ENCODE assay signal across 23 cellular contexts in genomic region chr17:48297825-48298224, GRCh38.
A peak's percentile ranks its signal among the peaks of the same experiment; 100 is the strongest.
DNase-seq lines count a peak whose midpoint lies in the region; ATAC-seq, FAIRE-seq and TF ChIP-seq lines count a peak whose summit lies in the region.
"Had no signal": no experiment of that assay in that cellular context is flagged by ENCODE, and none has a peak within 500 bp of the region (broad histone marks: within the 10 kb centered on the region; RNA-seq: fewer than 3 reads in every experiment).

No MANE protein-coding gene starts in this region.

- H3K9me3 Mint-ChIP-seq in activated CD4-positive, alpha-beta T cell treated with anti-CD3 and anti-CD28 coated beads for 36 hours (ENCODE audit: low read depth) = no peaks in the 10 kb centered on the region
- H3K9me3 Mint-ChIP-seq in activated CD4-positive, alpha-beta T cell treated with anti-CD3 and anti-CD28 coated beads, Interleukin-2, amount 10 ng/mL, durations not matched to agents 7 days and 5 days = no peaks in the 10 kb centered on the region
- H3K9me3 Mint-ChIP-seq in progenitor cell of endocrine pancreas (ENCODE audit: low read depth) = no peaks in the 10 kb centered on the region
- H3K9me3 Mint-ChIP-seq: IgD-negative memory B cell; T-helper 1 cell treated with Interleukin-12 subunit alpha and Interleukin-12 subunit beta and Interleukin-4 antibody, amounts not matched to agents 30 μg/mL and 1 μg/mL, for 36 hours had no signal

- H3K9me3 ChIP-seq in K562 (replicated peaks; ENCODE audit: control insufficient read depth, insufficient read depth, low read depth, low read length) (no peaks in the 10 kb centered on the region), right cardiac atrium (ENCODE audit: control insufficient read depth, low read length) (no peaks in the 10 kb centered on the region)
- H3K9me3 ChIP-seq: gastrocnemius medialis, thoracic aorta had no signal

- TF ChIP-seq RAD21 in K562 (CRISPR knock-in tag; conservative IDR thresholded peaks at IDR 0.05 in 1 of 2, IDR thresholded peaks at IDR 0.05 in 1 of 2) = no peak

- H3K79me2 ChIP-seq in K562 (ENCODE audit: control insufficient read depth, insufficient read depth, low read length) = no peaks in the 10 kb centered on the region

- H3K4me2 ChIP-seq in K562 (ENCODE audit: insufficient read depth, low read length) = no peak overlapping the region

- H3K9ac ChIP-seq in K562 (ENCODE audit: insufficient read depth in 1 of 2, low read depth in 2 of 2, low read length in 2 of 2) = no peak overlapping the region

- no peaks in the 10 kb centered on the region for H3K4me1 ChIP-seq in K562 (replicated peaks in 1 of 2; ENCODE audit: control insufficient read depth in 2 of 2, insufficient read depth in 2 of 2, low read length in 2 of 2)
- no peaks in the 10 kb centered on the region for H3K4me1 ChIP-seq in right cardiac atrium (ENCODE audit: control insufficient read depth, insufficient read depth, low read length)

- FAIRE-seq in K562 (lab: Jason Lieb, UNC) = no peak
- FAIRE-seq: A204.1 had no signal

- H3K4me3 ChIP-seq in K562 (no peak overlapping the region), right cardiac atrium (ENCODE audit: low read length) (no peak overlapping the region)
- H3K4me3 ChIP-seq: gastrocnemius medialis, thoracic aorta had no signal

- intact Hi-C loops in activated CD4-positive, alpha-beta T cell treated with anti-CD3 and anti-CD28 coated beads for 36 hours (cut with DNase I, micrococcal nuclease) = no loop called here
- intact Hi-C loops in K562 (cut with micrococcal nuclease) = no loop called here
- intact Hi-C loops in right cardiac atrium (cut with DNase I) = no loop called here

- peak overlapping the region; percentile 15 for H3K27ac Mint-ChIP-seq in activated CD4-positive, alpha-beta T cell treated with anti-CD3 and anti-CD28 coated beads for 36 hours
- no peak overlapping the region for H3K27ac Mint-ChIP-seq in activated CD4-positive, alpha-beta T cell treated with anti-CD3 and anti-CD28 coated beads, Interleukin-2, amount 10 ng/mL, durations not matched to agents 7 days and 5 days
- H3K27ac Mint-ChIP-seq in progenitor cell of endocrine pancreas = no peak overlapping the region
- H3K27ac Mint-ChIP-seq: IgD-negative memory B cell; T-helper 1 cell treated with Interleukin-12 subunit alpha and Interleukin-12 subunit beta and Interleukin-4 antibody, amounts not matched to agents 30 μg/mL and 1 μg/mL, for 36 hours had no signal

- POLR2A ChIA-PET in activated CD4-positive, alpha-beta T cell treated with anti-CD3 and anti-CD28 coated beads for 36 hours (lab: Charles Lee) = no interaction called here
- POLR2A ChIA-PET in activated CD4-positive, alpha-beta T cell treated with anti-CD3 and anti-CD28 coated beads, Interleukin-2, amount 10 ng/mL, durations not matched to agents 7 days and 5 days (lab: Charles Lee) = no interaction called here
- POLR2A ChIA-PET in K562 (lab: Yijun Ruan, JAX) = no interaction called here

- peaks cover 3% of the 10 kb centered on the region for H3K36me3 Mint-ChIP-seq in activated CD4-positive, alpha-beta T cell treated with anti-CD3 and anti-CD28 coated beads for 36 hours (ENCODE audit: low read depth)
- peaks cover 9% of the 10 kb centered on the region for H3K36me3 Mint-ChIP-seq in activated CD4-positive, alpha-beta T cell treated with anti-CD3 and anti-CD28 coated beads, Interleukin-2, amount 10 ng/mL, durations not matched to agents 7 days and 5 days (ENCODE audit: low read depth)
- no peaks in the 10 kb centered on the region for H3K36me3 Mint-ChIP-seq in progenitor cell of endocrine pancreas (ENCODE audit: insufficient read depth)
- H3K36me3 Mint-ChIP-seq: IgD-negative memory B cell had no signal

- no peaks in the 10 kb centered on the region for H3K36me3 ChIP-seq in K562 (ENCODE audit: control insufficient read depth, insufficient read depth, low read length)
- H3K36me3 ChIP-seq: gastrocnemius medialis, thoracic aorta had no signal

- WGBS in K562 (ENCODE audit: insufficient coverage, low coverage, missing lambda C conversion rate) = 42% methylated on average over 4 of the region's 4 CpGs
- WGBS in right cardiac atrium = 78% methylated on average over 4 of the region's 4 CpGs

- no TSS peak for BruUV-seq in K562 (replicated peaks; lab: Mats Ljungman, UMichigan)

- no peak for ATAC-seq in activated CD4-positive, alpha-beta T cell treated with anti-CD3 and anti-CD28 coated beads for 36 hours
- ATAC-seq in K562 (peak; percentile 40; the same call in 1 of the 3 replicates), right cardiac atrium (no peak)
- ATAC-seq: gastrocnemius medialis had no signal

- H4K20me1 ChIP-seq in K562 (replicated peaks; ENCODE audit: control insufficient read depth, insufficient read depth, low read length) = no peaks in the 10 kb centered on the region

- H3K27ac ChIP-seq in K562 (ENCODE audit: extremely low read depth, low read depth, low read length) (no peak overlapping the region), right cardiac atrium (ENCODE audit: low read length) (no peak overlapping the region)
- H3K27ac ChIP-seq: gastrocnemius medialis, RWPE1, thoracic aorta had no signal

- no peak for TF ChIP-seq POLR2A in K562 (conservative IDR thresholded peaks at IDR 0.05)

- DNase-seq in activated CD4-positive, alpha-beta T cell treated with anti-CD3 and anti-CD28 coated beads for 36 hours = no peak
- no peak for DNase-seq in activated CD4-positive, alpha-beta T cell treated with anti-CD3 and anti-CD28 coated beads, Interleukin-2, amount 10 ng/mL, durations not matched to agents 7 days and 5 days
- peak; percentile 18 for DNase-seq in NCI-H510A (lab: John Stamatoyannopoulos, UW)
- no peak for DNase-seq in K562 (ENCODE audit: extremely low read depth in 1 of 4, low spot score in 3 of 4)
- no peak for DNase-seq in progenitor cell of endocrine pancreas (ENCODE audit: low spot score, unreplicated experiment)
- DNase-seq in right cardiac atrium = no peak
- no peak for DNase-seq in SKM-1 treated with dmso at 0.1 percent for 144 hours (lab: John Stamatoyannopoulos, UW; ENCODE audit: unreplicated experiment)
- DNase-seq in dedifferentiated amniotic fluid mesenchymal stem cell (ENCODE audit: extremely low spot score) = no peak
- DNase-seq: activated CD4-positive, alpha-beta T cell treated with anti-CD3 and anti-CD28 coated beads for 4 hours; central memory CD4-positive, alpha-beta T cell; dermis blood vessel endothelial cell; DMS79; gastrocnemius medialis; GDM1; NCI-H1105; NCI-H1930; NCI-H748 treated with DMSO at 0.1 percent for 48 hours; stimulated activated naive CD4-positive, alpha-beta T cell treated with Interleukin-2 at 50 U/mL for 16 hours had no signal

- TF ChIP-seq EP300 in K562 (IDR thresholded peaks at IDR 0.05; ENCODE audit: low read length) = no peak

- CTCF ChIA-PET in activated CD4-positive, alpha-beta T cell treated with anti-CD3 and anti-CD28 coated beads for 36 hours (lab: Charles Lee) = interaction anchor here (1.0 kb wide), 1 partner anchor 262 kb away, joined by 3 read pairs; no protein-coding TSS in a partner anchor
- CTCF ChIA-PET in activated CD4-positive, alpha-beta T cell treated with anti-CD3 and anti-CD28 coated beads, Interleukin-2, amount 10 ng/mL, durations not matched to agents 7 days and 5 days (lab: Charles Lee) = no interaction called here
- CTCF ChIA-PET in K562 (lab: Yijun Ruan, JAX; ENCODE audit: low intra/inter-chr PET ratio) = no interaction called here

- H3K27me3 ChIP-seq in K562 (ENCODE audit: control insufficient read depth in 2 of 2, insufficient read depth in 2 of 2, low read length in 2 of 2) (no peaks in the 10 kb centered on the region), right cardiac atrium (ENCODE audit: control insufficient read depth, insufficient read depth) (no peaks in the 10 kb centered on the region)
- H3K27me3 ChIP-seq: gastrocnemius medialis had no signal

- H2AFZ ChIP-seq in K562 (ENCODE audit: low read depth, low read length) = peak overlapping the region; percentile 51

- no peak overlapping the region for H3K4me3 Mint-ChIP-seq in activated CD4-positive, alpha-beta T cell treated with anti-CD3 and anti-CD28 coated beads for 36 hours
- H3K4me3 Mint-ChIP-seq in activated CD4-positive, alpha-beta T cell treated with anti-CD3 and anti-CD28 coated beads, Interleukin-2, amount 10 ng/mL, durations not matched to agents 7 days and 5 days = no peak overlapping the region
- H3K4me3 Mint-ChIP-seq in progenitor cell of endocrine pancreas (ENCODE audit: low read depth) = peak overlapping the region; percentile 20
- H3K4me3 Mint-ChIP-seq: IgD-negative memory B cell; T-helper 1 cell treated with Interleukin-12 subunit alpha and Interleukin-12 subunit beta and Interleukin-4 antibody, amounts not matched to agents 30 μg/mL and 1 μg/mL, for 36 hours had no signal

- no peak for TF ChIP-seq CTCF in K562 (IDR thresholded peaks at IDR 0.05 in 2 of 3, conservative IDR thresholded peaks at IDR 0.05 in 1 of 3; ENCODE audit: insufficient read depth in 2 of 3, low read depth in 1 of 3, low read length in 3 of 3)
- no peak for TF ChIP-seq CTCF in progenitor cell of endocrine pancreas (IDR thresholded peaks at IDR 0.05; ENCODE audit: unreplicated experiment)

- no peaks in the 10 kb centered on the region for H3K9me1 ChIP-seq in K562 (ENCODE audit: control insufficient read depth, insufficient read depth, low read length)

- in situ Hi-C loops in K562 (cut with MboI) = no loop called here

- H3K4me1 Mint-ChIP-seq in activated CD4-positive, alpha-beta T cell treated with anti-CD3 and anti-CD28 coated beads for 36 hours = peaks cover 77% of the 10 kb centered on the region
- H3K4me1 Mint-ChIP-seq in activated CD4-positive, alpha-beta T cell treated with anti-CD3 and anti-CD28 coated beads, Interleukin-2, amount 10 ng/mL, durations not matched to agents 7 days and 5 days = peaks cover 50% of the 10 kb centered on the region
- H3K4me1 Mint-ChIP-seq in progenitor cell of endocrine pancreas (ENCODE audit: low read depth) = peaks cover 41% of the 10 kb centered on the region

- no peaks in the 10 kb centered on the region for H3K27me3 Mint-ChIP-seq in activated CD4-positive, alpha-beta T cell treated with anti-CD3 and anti-CD28 coated beads for 36 hours
- H3K27me3 Mint-ChIP-seq in activated CD4-positive, alpha-beta T cell treated with anti-CD3 and anti-CD28 coated beads, Interleukin-2, amount 10 ng/mL, durations not matched to agents 7 days and 5 days = no peaks in the 10 kb centered on the region
- H3K27me3 Mint-ChIP-seq in progenitor cell of endocrine pancreas = no peaks in the 10 kb centered on the region
- H3K27me3 Mint-ChIP-seq: IgD-negative memory B cell had no signal

TF ChIP-seq in K562, 482 proteins besides CTCF, POLR2A, EP300 and RAD21 (continues in another document):
- no peak for TF ChIP-seq POLR2AphosphoS5 (IDR thresholded peaks at IDR 0.05; ENCODE audit: control insufficient read depth, insufficient read depth, low read depth, low read length)
- no peak for TF ChIP-seq HDAC1 (IDR thresholded peaks at IDR 0.05)
- TF ChIP-seq XRCC5 (IDR thresholded peaks at IDR 0.05; ENCODE audit: low read depth, low read length) = no peak
- TF ChIP-seq ZFP30 (CRISPR knock-in tag; IDR thresholded peaks at IDR 0.05; ENCODE audit: borderline replicate concordance) = no peak
- no peak for TF ChIP-seq ZNF140 (CRISPR knock-in tag; IDR thresholded peaks at IDR 0.05)
- TF ChIP-seq TSC22D4 (tag; IDR thresholded peaks at IDR 0.05) = no peak
